In genomic region chr1:216200941-216201340, GRCh38 we compare ENCODE assay signal across 28 cellular contexts.
"Had no signal": no experiment of that assay in that cellular context is flagged by ENCODE, and none has a peak within 500 bp of the region (broad histone marks: within the 10 kb centered on the region; RNA-seq: fewer than 3 reads in every experiment).

No MANE protein-coding gene starts in this region.

- H3K27me3 Mint-ChIP-seq: stimulated activated memory B cell treated with anti-CD40 and anti-IgM and Interleukin-4, amounts not matched to agents 10 μg/mL and 1 μg/mL and 100 μg/mL, for 72 hours; stimulated activated naive B cell treated with anti-CD40 and anti-IgM and Interleukin-4, amounts not matched to agents 10 μg/mL and 1 μg/mL and 100 μg/mL, for 72 hours; stimulated activated naive CD8-positive, alpha-beta T cell treated with anti-CD3 and anti-CD28 coated beads, Interleukin-15, amount 100 ng/mL, for 72 hours; stimulated activated naive CD8-positive, alpha-beta T cell treated with anti-CD3 and anti-CD28 coated beads, Interleukin-15, Interleukin-2, amounts not matched to agents 100 ng/mL and 50 ng/mL, for 24 hours had no signal

- H3K4me1 Mint-ChIP-seq: stimulated activated effector memory CD8-positive, alpha-beta T cell treated with anti-CD3 and anti-CD28 coated beads, Interleukin-12 subunit alpha, Interleukin-12 subunit beta, amount 100 ng/mL, for 72 hours; stimulated activated memory B cell treated with anti-CD40 and anti-IgM and Interleukin-4, amounts not matched to agents 10 μg/mL and 1 μg/mL and 100 μg/mL, for 72 hours; stimulated activated naive B cell treated with anti-CD40 and anti-IgM and Interleukin-4, amounts not matched to agents 10 μg/mL and 1 μg/mL and 100 μg/mL, for 72 hours; stimulated activated naive CD8-positive, alpha-beta T cell treated with anti-CD3 and anti-CD28 coated beads, Interleukin-15, amount 100 ng/mL, for 72 hours had no signal

- H3K27ac Mint-ChIP-seq: stimulated activated effector memory CD8-positive, alpha-beta T cell treated with anti-CD3 and anti-CD28 coated beads, Interleukin-12 subunit alpha, Interleukin-12 subunit beta, amount 100 ng/mL, for 72 hours; stimulated activated memory B cell treated with anti-CD40 and anti-IgM and Interleukin-4, amounts not matched to agents 10 μg/mL and 1 μg/mL and 100 μg/mL, for 72 hours; stimulated activated naive B cell treated with anti-CD40 and anti-IgM and Interleukin-4, amounts not matched to agents 10 μg/mL and 1 μg/mL and 100 μg/mL, for 72 hours; stimulated activated naive CD8-positive, alpha-beta T cell treated with anti-CD3 and anti-CD28 coated beads, Interleukin-15, amount 100 ng/mL, for 72 hours; stimulated activated naive CD8-positive, alpha-beta T cell treated with anti-CD3 and anti-CD28 coated beads, Interleukin-15, Interleukin-2, amounts not matched to agents 100 ng/mL and 50 ng/mL, for 24 hours; type B pancreatic cell had no signal

- H3K27ac ChIP-seq: stomach, suprapubic skin, testis, thoracic aorta, thyroid gland, tibial artery, tibial nerve, transverse colon, upper lobe of left lung, upper lobe of right lung, uterus, vagina had no signal

- H3K4me3 Mint-ChIP-seq: stimulated activated effector memory CD8-positive, alpha-beta T cell treated with anti-CD3 and anti-CD28 coated beads, Interleukin-12 subunit alpha, Interleukin-12 subunit beta, amount 100 ng/mL, for 72 hours; stimulated activated memory B cell treated with anti-CD40 and anti-IgM and Interleukin-4, amounts not matched to agents 10 μg/mL and 1 μg/mL and 100 μg/mL, for 72 hours; stimulated activated naive B cell treated with anti-CD40 and anti-IgM and Interleukin-4, amounts not matched to agents 10 μg/mL and 1 μg/mL and 100 μg/mL, for 72 hours; stimulated activated naive CD8-positive, alpha-beta T cell treated with anti-CD3 and anti-CD28 coated beads, Interleukin-15, amount 100 ng/mL, for 72 hours; stimulated activated naive CD8-positive, alpha-beta T cell treated with anti-CD3 and anti-CD28 coated beads, Interleukin-15, Interleukin-2, amounts not matched to agents 100 ng/mL and 50 ng/mL, for 24 hours; type B pancreatic cell had no signal

- ATAC-seq: stimulated activated effector memory CD8-positive, alpha-beta T cell treated with anti-CD3 and anti-CD28 coated beads, Interleukin-12 subunit alpha, Interleukin-12 subunit beta, amount 100 ng/mL, for 72 hours; stimulated activated naive B cell treated with anti-CD40 and anti-IgM and Interleukin-4, amounts not matched to agents 10 μg/mL and 1 μg/mL and 100 μg/mL, for 72 hours; stimulated activated naive CD8-positive, alpha-beta T cell treated with anti-CD3 and anti-CD28 coated beads, Interleukin-15, amount 100 ng/mL, for 72 hours; stimulated activated naive CD8-positive, alpha-beta T cell treated with anti-CD3 and anti-CD28 coated beads, Interleukin-15, Interleukin-2, amounts not matched to agents 100 U/mL and 50 U/mL, for 24 hours; upper lobe of right lung had no signal

- H3K36me3 Mint-ChIP-seq: stimulated activated effector memory CD8-positive, alpha-beta T cell treated with anti-CD3 and anti-CD28 coated beads, Interleukin-12 subunit alpha, Interleukin-12 subunit beta, amount 100 ng/mL, for 72 hours; stimulated activated memory B cell treated with anti-CD40 and anti-IgM and Interleukin-4, amounts not matched to agents 10 μg/mL and 1 μg/mL and 100 μg/mL, for 72 hours; stimulated activated naive B cell treated with anti-CD40 and anti-IgM and Interleukin-4, amounts not matched to agents 10 μg/mL and 1 μg/mL and 100 μg/mL, for 72 hours; type B pancreatic cell had no signal

- H3K36me3 ChIP-seq: stomach, suprapubic skin, thoracic aorta, thyroid gland, tibial artery, tibial nerve, transverse colon, upper lobe of left lung, upper lobe of right lung, uterus, vagina had no signal

- H3K27me3 ChIP-seq: stomach, suprapubic skin, testis, thyroid gland, tibial artery, tibial nerve, transverse colon, upper lobe of left lung, upper lobe of right lung, uterus, vagina had no signal

- DNase-seq: stimulated activated CD4-positive, alpha-beta T cell treated with anti-CD3 and anti-CD28 coated beads, Interleukin-2, amount 100 ng/mL, for 48 hours; stimulated activated CD4-positive, alpha-beta T cell treated with anti-CD3 and anti-CD28 coated beads, Interleukin-4, amount 100 ng/mL, for 1 hour; stimulated activated CD4-positive, alpha-beta T cell treated with anti-CD3 and anti-CD28 coated beads, Interleukin-4, amount 100 ng/mL, for 24 hours; stimulated activated CD4-positive, alpha-beta T cell treated with anti-CD3 and anti-CD28 coated beads, Interleukin-4, amount 100 ng/mL, for 4 hours; stimulated activated CD8-positive, alpha-beta memory T cell treated with anti-CD3 and anti-CD28 coated beads, Interleukin-4, amount 100 ng/mL, for 48 hours; stimulated activated naive B cell treated with anti-CD40 and anti-IgM and Interleukin-4, amounts not matched to agents 10 μg/mL and 1 μg/mL and 100 μg/mL, for 72 hours; stimulated activated naive CD4-positive, alpha-beta T cell; stimulated activated naive CD4-positive, alpha-beta T cell treated with Interleukin-2 at 50 U/mL for 16 hours; stimulated activated naive CD8-positive, alpha-beta T cell treated with anti-CD3 and anti-CD28 coated beads, Interleukin-15, amount 100 ng/mL, for 72 hours; stimulated activated naive CD8-positive, alpha-beta T cell treated with anti-CD3 and anti-CD28 coated beads, Interleukin-15, Interleukin-2, amounts not matched to agents 100 U/mL and 50 U/mL, for 24 hours; stomach; substantia nigra; testis; thyroid gland; tibial artery; transverse colon; trophoblast cell; upper lobe of right lung; uterus had no signal

- H3K4me1 ChIP-seq: stomach, suprapubic skin, testis, thyroid gland, tibial artery, tibial nerve, transverse colon, upper lobe of left lung, upper lobe of right lung, uterus, vagina had no signal

- H3K9me3 Mint-ChIP-seq: stimulated activated memory B cell treated with anti-CD40 and anti-IgM and Interleukin-4, amounts not matched to agents 10 μg/mL and 1 μg/mL and 100 μg/mL, for 72 hours; stimulated activated naive CD8-positive, alpha-beta T cell treated with anti-CD3 and anti-CD28 coated beads, Interleukin-15, amount 100 ng/mL, for 72 hours; stimulated activated naive CD8-positive, alpha-beta T cell treated with anti-CD3 and anti-CD28 coated beads, Interleukin-15, Interleukin-2, amounts not matched to agents 100 ng/mL and 50 ng/mL, for 24 hours; type B pancreatic cell had no signal

- H3K9me3 ChIP-seq: stomach, suprapubic skin, testis, thoracic aorta, thyroid gland, tibial artery, tibial nerve, transverse colon, upper lobe of left lung, upper lobe of right lung, uterus, vagina had no signal

- H3K4me3 ChIP-seq: stomach, suprapubic skin, testis, thoracic aorta, thyroid gland, tibial artery, tibial nerve, transverse colon, upper lobe of left lung, upper lobe of right lung, uterus, vagina had no signal
